22 cellular contexts compared by ENCODE assay signal in the genomic region with DNA sequence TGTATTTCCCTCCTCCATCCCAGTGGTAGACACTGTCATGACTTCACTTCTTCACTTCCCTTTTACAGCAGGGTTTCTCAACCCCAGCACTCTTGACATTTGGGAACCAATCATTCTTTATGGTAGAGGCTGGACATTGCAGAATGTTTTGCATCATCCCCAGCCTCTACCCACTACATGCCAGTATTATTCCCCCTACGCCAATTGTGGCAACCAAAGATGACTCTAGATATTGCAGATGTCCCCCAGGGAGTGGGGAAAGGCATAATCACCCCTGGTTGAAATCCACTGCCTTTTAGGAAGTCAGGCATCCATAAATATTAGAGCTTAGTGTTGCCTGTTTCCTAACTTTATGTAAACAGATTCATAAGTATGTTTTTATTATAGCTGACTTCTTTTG.
"Had no signal": no experiment of that assay in that cellular context is flagged by ENCODE, and none has a peak within 500 bp of the region (broad histone marks: within the 10 kb centered on the region; RNA-seq: fewer than 3 reads in every experiment).

No MANE protein-coding gene starts in this region.

- H3K27me3 Mint-ChIP-seq: memory B cell had no signal

- H3K36me3 Mint-ChIP-seq: activated CD4-positive, alpha-beta memory T cell treated with anti-CD3 and anti-CD28 coated beads for 36 hours; memory B cell; type B pancreatic cell had no signal

- H3K4me3 Mint-ChIP-seq: activated CD4-positive, alpha-beta memory T cell treated with anti-CD3 and anti-CD28 coated beads for 36 hours; activated T-cell treated with anti-CD3 and anti-CD28 coated beads, Interleukin-2, amount 50 U/mL, for 4 hours; memory B cell; nephron; type B pancreatic cell had no signal

- H3K27ac Mint-ChIP-seq: activated CD4-positive, alpha-beta memory T cell treated with anti-CD3 and anti-CD28 coated beads for 36 hours; memory B cell; nephron; progenitor cell of endocrine pancreas; type B pancreatic cell had no signal

- ATAC-seq: activated T-cell treated with anti-CD3 and anti-CD28 coated beads, Interleukin-2, amount 50 U/mL, for 4 hours; right cardiac atrium had no signal

- DNase-seq: activated CD4-positive, alpha-beta memory T cell treated with anti-CD3 and anti-CD28 coated beads for 36 hours; activated effector memory CD4-positive, alpha-beta T cell treated with Interleukin-2 at 50 U/mL for 16 hours; activated naive CD4-positive, alpha-beta T cell treated with anti-CD3 and anti-CD28 coated beads, Interleukin-2, amount 50 U/mL, for 16 hours; activated T-cell treated with anti-CD3 and anti-CD28 coated beads, Interleukin-2, amount 50 U/mL, for 4 hours; central memory CD4-positive, alpha-beta T cell; colonic mucosa; foreskin fibroblast; left ventricle myocardium inferior; nucleus accumbens; right cardiac atrium; stimulated activated CD4-positive, alpha-beta T cell treated with anti-CD3 and anti-CD28 coated beads, Interleukin-4, amount 100 ng/mL, for 4 hours; stimulated activated CD8-positive, alpha-beta memory T cell treated with anti-CD3 and anti-CD28 coated beads, Interleukin-4, amount 100 ng/mL, for 48 hours; stimulated activated naive CD4-positive, alpha-beta T cell treated with Interleukin-2 at 50 U/mL for 16 hours; substantia nigra; T1000; WERI-Rb-1 had no signal

- H3K36me3 ChIP-seq: adrenal gland, colonic mucosa, left ventricle myocardium inferior, WERI-Rb-1 had no signal

- H3K4me3 ChIP-seq: adrenal gland, colonic mucosa, left ventricle myocardium inferior, smooth muscle cell had no signal

- H3K27ac ChIP-seq: adrenal gland, colonic mucosa, left ventricle myocardium inferior, WERI-Rb-1 had no signal

- H3K4me2 ChIP-seq: smooth muscle cell had no signal

- H3K27me3 ChIP-seq: colonic mucosa had no signal

- H3K9me3 Mint-ChIP-seq: activated CD4-positive, alpha-beta memory T cell treated with anti-CD3 and anti-CD28 coated beads for 36 hours; activated T-cell treated with anti-CD3 and anti-CD28 coated beads, Interleukin-2, amount 50 U/mL, for 4 hours; memory B cell; type B pancreatic cell had no signal

- H3K9me3 ChIP-seq: adrenal gland, colonic mucosa, left ventricle myocardium inferior had no signal

- H3K4me1 ChIP-seq: adrenal gland, colonic mucosa, left ventricle myocardium inferior had no signal
